10 cellular contexts compared by ENCODE assay signal in genomic region chrX:41442824-41443560, GRCh38. TPM values are rescaled to one million over a fixed set of nuclear protein-coding genes. Genes with fewer than 3 reads are reported as not detected.
A peak's percentile ranks its signal among the peaks of the same experiment; 100 is the strongest.
DNase-seq lines count a peak whose midpoint lies in the region; ATAC-seq and TF ChIP-seq lines count a peak whose summit lies in the region.
"Had no signal": no experiment of that assay in that cellular context is flagged by ENCODE, and none has a peak within 500 bp of the region (broad histone marks: within the 10 kb centered on the region; RNA-seq: fewer than 3 reads in every experiment).

No MANE protein-coding gene starts in this region.

- intact Hi-C loops in colonic mucosa (cut with DNase I) = loop anchor here (10.0 kb wide), 1 partner anchor 168 kb away; no protein-coding TSS in a partner anchor

- no peak overlapping the region for H3K27ac Mint-ChIP-seq in nephron progenitor cell

- H3K9me3 Mint-ChIP-seq in nephron progenitor cell = peaks cover 37% of the 10 kb centered on the region

- CTCF ChIA-PET in GM10248 (lab: Yijun Ruan, JAX) = interaction anchor here (0.7 to 2.2 kb wide), 8 partner anchors 14 to 262 kb away, joined by 3 to 8 read pairs (median 3); no protein-coding TSS in a partner anchor

- no peaks in the 10 kb centered on the region for H3K36me3 Mint-ChIP-seq in nephron progenitor cell (ENCODE audit: low read depth)

- DNase-seq in GM10248 (ENCODE audit: extremely low spot score) (peak; percentile 12), HL-60 (ENCODE audit: low read depth in 1 of 2, low spot score in 1 of 2) (no peak), colonic mucosa (no peak), nephron progenitor cell (no peak), HPDE6-E6E7 (ENCODE audit: extremely low spot score) (no peak), AG08395 (ENCODE audit: low spot score) (no peak), erythroblast (lab: John Stamatoyannopoulos, UW) (no peak)

- no peaks in the 10 kb centered on the region for H3K4me1 ChIP-seq in colonic mucosa

- H3K27me3 Mint-ChIP-seq in nephron progenitor cell (ENCODE audit: low read depth, poor library complexity) = peaks cover 3% of the 10 kb centered on the region

- peaks cover 23% of the 10 kb centered on the region for H3K4me1 Mint-ChIP-seq in nephron progenitor cell

- TF ChIP-seq POLR2A in erythroblast (IDR thresholded peaks at IDR 0.05; ENCODE audit: low read length) = no peak

- POLR2A ChIA-PET in GM10248 (lab: Yijun Ruan, JAX) = no interaction called here

- H3K9ac ChIP-seq in colonic mucosa (ENCODE audit: low read depth in 2 of 2, low read length in 2 of 2) = peak overlapping the region; percentile 38 to 50

- H3K36me3 ChIP-seq in colonic mucosa = no peaks in the 10 kb centered on the region

- peak overlapping the region; percentile 77 for H3K4me3 Mint-ChIP-seq in nephron progenitor cell

- H3K27ac ChIP-seq in HL-60 (replicated peaks) (peak overlapping the region; percentile 86), colonic mucosa (peak overlapping the region; percentile 57)

- H3K27me3 ChIP-seq in HL-60 (ENCODE audit: insufficient read depth, poor library complexity, severe bottlenecking) (no peaks in the 10 kb centered on the region), colonic mucosa (no peaks in the 10 kb centered on the region)

- no peak for ATAC-seq in HG02852 (IDR thresholded peaks at IDR 0.05; ENCODE audit: unreplicated experiment)

- H3K4me3 ChIP-seq in HL-60 (replicated peaks; ENCODE audit: insufficient read depth, low read length) (no peak overlapping the region), colonic mucosa (peak overlapping the region; percentile 12)

- no peak for TF ChIP-seq CTCF in GM10248 (IDR thresholded peaks at IDR 0.05; ENCODE audit: control extremely low read depth, extremely low read depth, low read depth, missing control alignments)
- TF ChIP-seq CTCF in HL-60 (IDR thresholded peaks at IDR 0.05; ENCODE audit: insufficient read depth, low read length) = no peak
- no peak for TF ChIP-seq CTCF in colonic mucosa (IDR thresholded peaks at IDR 0.05)
- no peak for TF ChIP-seq CTCF in nephron progenitor cell (IDR thresholded peaks at IDR 0.05)

- no peaks in the 10 kb centered on the region for H3K9me3 ChIP-seq in colonic mucosa

RNA-seq across cellular contexts. Expression of gene NYX, which starts 4.2 kb away (rescaled TPM):
- not detected for total RNA-seq in colonic mucosa
- total RNA-seq: HT1080, myocyte had no signal
